Comparison of ENCODE assay signal across 25 cellular contexts in genomic region chr2:229761663-229762062, GRCh38.
"Had no signal": no experiment of that assay in that cellular context is flagged by ENCODE, and none has a peak within 500 bp of the region (broad histone marks: within the 10 kb centered on the region; RNA-seq: fewer than 3 reads in every experiment).

No MANE protein-coding gene starts in this region.

- H3K27ac ChIP-seq: HL-60, SJSA1, SK-N-MC had no signal

- DNase-seq: Karpas-422, KG1, MG63, NCI-H1092, NCI-H1105 treated with DMSO at 0.1 percent for 48 hours, NCI-H1417 treated with DMSO at 0.1 percent for 48 hours, NCI-H146, NCI-H1694 treated with DMSO at 0.1 percent for 48 hours, NCI-H1930, NCI-H2081, NCI-H2171, NCI-H226, NCI-H446, NCI-H510A, NCI-H524 treated with DMSO at 0.1 percent for 48 hours, NCI-H69, NCI-H774, Right ventricle myocardium superior, RPMI8226, SIG-M5 had no signal

- H3K4me1 ChIP-seq: SJSA1 had no signal

- H3K4me3 ChIP-seq: MG63, SJSA1, SK-N-MC had no signal

- H3K27me3 ChIP-seq: MG63, SJSA1 had no signal

- H3K9me3 ChIP-seq: MG63, SJSA1 had no signal

- FAIRE-seq: HTR-8/SVneo, RCC 7860 had no signal
